Comparison of ENCODE assay signal across 35 cellular contexts in the genomic region with DNA sequence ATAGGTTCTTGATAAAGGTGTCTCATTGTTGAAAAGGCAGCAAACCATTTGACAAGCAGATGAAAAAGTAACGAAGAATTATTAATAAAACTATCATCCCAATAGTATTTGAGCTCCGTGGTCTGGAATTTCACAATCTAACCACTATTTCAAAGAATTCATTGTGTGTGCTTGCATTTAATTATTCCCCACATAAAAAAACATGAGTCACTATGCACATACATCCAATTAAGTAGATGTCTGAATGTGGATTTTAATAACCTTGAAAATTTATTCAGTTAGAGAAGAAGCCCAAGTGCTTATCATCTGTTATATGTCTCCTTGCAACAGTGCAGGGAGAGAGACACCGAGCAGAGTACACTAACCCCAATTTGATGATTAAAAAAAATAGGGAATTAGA.
DNase-seq lines count a peak whose midpoint lies in the region; ATAC-seq, FAIRE-seq and TF ChIP-seq lines count a peak whose summit lies in the region.
"Had no signal": no experiment of that assay in that cellular context is flagged by ENCODE, and none has a peak within 500 bp of the region (broad histone marks: within the 10 kb centered on the region; RNA-seq: fewer than 3 reads in every experiment).

No MANE protein-coding gene starts in this region.

- intact Hi-C loops in heart right ventricle (cut with DNase I) = no loop called here

- no peaks in the 10 kb centered on the region for H3K36me3 Mint-ChIP-seq in astrocyte (ENCODE audit: low read depth, unreplicated experiment)
- H3K36me3 Mint-ChIP-seq: activated naive CD8-positive, alpha-beta T cell treated with anti-CD3 and anti-CD28 coated beads, Interleukin-2, amount 10 ng/mL, durations not matched to agents 7 days and 5 days had no signal

- ATAC-seq in heart right ventricle = no peak
- ATAC-seq: right cardiac atrium had no signal

- DNase-seq in AG08395 (ENCODE audit: low spot score) (peak; percentile 27), HS-5 (ENCODE audit: low read depth) (peak; percentile 20), astrocyte (ENCODE audit: low read depth) (peak; percentile 70), foreskin fibroblast (peak; percentile 64 to 83), H54 (ENCODE audit: insufficient read length, low spot score) (no peak), SIG-M5 (lab: John Stamatoyannopoulos, UW) (no peak), heart right ventricle (no peak)
- DNase-seq in activated CD4-positive, alpha-beta T cell treated with anti-CD3 and anti-CD28 coated beads for 48 hours = no peak
- DNase-seq: activated CD4-positive, alpha-beta T cell treated with anti-CD3 and anti-CD28 coated beads, Interleukin-2, amount 10 ng/mL, durations not matched to agents 24 days and 14 days; activated gamma-delta T cell; activated naive CD8-positive, alpha-beta T cell treated with anti-CD3 and anti-CD28 coated beads, Interleukin-2, amount 10 ng/mL, durations not matched to agents 7 days and 5 days; activated T-cell treated with anti-CD3 and anti-CD28 coated beads, Interleukin-2, amount 50 U/mL, for 1 hour; Calu3; KG1; mesendoderm; NCI-H1436 treated with DMSO at 0.1 percent for 48 hours; NCI-H2107; NCI-H446 treated with DMSO at 0.1 percent for 48 hours; OCI-M1; right cardiac atrium; Right ventricle myocardium superior; stimulated activated CD4-positive, alpha-beta T cell treated with anti-CD3 and anti-CD28 coated beads, Interleukin-4, amount 100 ng/mL, for 1 hour; substantia nigra; T-helper 9 cell; upper lobe of left lung; WERI-Rb-1 had no signal

- H3K4me1 Mint-ChIP-seq in astrocyte (ENCODE audit: low read depth, unreplicated experiment) = peaks cover 14% of the 10 kb centered on the region
- H3K4me1 Mint-ChIP-seq: activated CD4-positive, alpha-beta T cell treated with anti-CD3 and anti-CD28 coated beads, Interleukin-2, amount 10 ng/mL, durations not matched to agents 24 days and 14 days; activated naive CD8-positive, alpha-beta T cell treated with anti-CD3 and anti-CD28 coated beads, Interleukin-2, amount 10 ng/mL, durations not matched to agents 7 days and 5 days had no signal

- 68 to 87% methylated on average over 3 of the region's 3 CpGs for WGBS in heart right ventricle, 2 donors

- no peak overlapping the region for H3K27ac Mint-ChIP-seq in astrocyte (ENCODE audit: unreplicated experiment)
- H3K27ac Mint-ChIP-seq: activated CD4-positive, alpha-beta T cell treated with anti-CD3 and anti-CD28 coated beads, Interleukin-2, amount 10 ng/mL, durations not matched to agents 24 days and 14 days; activated naive CD8-positive, alpha-beta T cell treated with anti-CD3 and anti-CD28 coated beads, Interleukin-2, amount 10 ng/mL, durations not matched to agents 7 days and 5 days; neural progenitor cell had no signal

- H3K27me3 ChIP-seq in astrocyte (ENCODE audit: insufficient read depth, low read length) = no peaks in the 10 kb centered on the region
- no peaks in the 10 kb centered on the region for H3K27me3 ChIP-seq in heart right ventricle
- H3K27me3 ChIP-seq: hepatocyte, neural progenitor cell, upper lobe of left lung had no signal

- peak overlapping the region; percentile 12 for H3K4me2 ChIP-seq in astrocyte (ENCODE audit: low read length)
- H3K4me2 ChIP-seq: hepatocyte, neural progenitor cell had no signal

- H3K27ac ChIP-seq in astrocyte (ENCODE audit: low read depth, low read length) = no peak overlapping the region
- H3K27ac ChIP-seq in heart right ventricle = no peak overlapping the region
- H3K27ac ChIP-seq: C4-2B, hepatocyte, neural progenitor cell, parathyroid adenoma, upper lobe of left lung, WERI-Rb-1 had no signal

- H3K79me2 ChIP-seq in astrocyte (ENCODE audit: insufficient read depth, low read length) = no peaks in the 10 kb centered on the region
- H3K79me2 ChIP-seq: hepatocyte, parathyroid adenoma had no signal

- no peaks in the 10 kb centered on the region for H3K27me3 Mint-ChIP-seq in astrocyte (ENCODE audit: low read depth, unreplicated experiment)
- H3K27me3 Mint-ChIP-seq: activated CD4-positive, alpha-beta T cell treated with anti-CD3 and anti-CD28 coated beads, Interleukin-2, amount 10 ng/mL, durations not matched to agents 24 days and 14 days; activated naive CD8-positive, alpha-beta T cell treated with anti-CD3 and anti-CD28 coated beads, Interleukin-2, amount 10 ng/mL, durations not matched to agents 7 days and 5 days; brain had no signal

- H4K20me1 ChIP-seq in astrocyte (ENCODE audit: insufficient read depth, low read length) = no peaks in the 10 kb centered on the region

- no peak for FAIRE-seq in astrocyte (lab: Jason Lieb, UNC)
- FAIRE-seq in H54 (lab: Jason Lieb, UNC) = no peak
- FAIRE-seq: endothelial cell of umbilical vein, frontal cortex, GM12891, HTR-8/SVneo had no signal

- H3K9me3 ChIP-seq in astrocyte (ENCODE audit: insufficient read depth, low read depth, low read length) = no peaks in the 10 kb centered on the region
- H3K9me3 ChIP-seq in heart right ventricle = no peaks in the 10 kb centered on the region
- H3K9me3 ChIP-seq: upper lobe of left lung had no signal

- no peaks in the 10 kb centered on the region for H3K36me3 ChIP-seq in astrocyte (ENCODE audit: insufficient read depth, low read length)
- H3K36me3 ChIP-seq in heart right ventricle = no peaks in the 10 kb centered on the region
- H3K36me3 ChIP-seq: neural progenitor cell, upper lobe of left lung, WERI-Rb-1 had no signal

- H3K4me3 Mint-ChIP-seq in astrocyte (ENCODE audit: unreplicated experiment) = no peak overlapping the region
- H3K4me3 Mint-ChIP-seq: activated CD4-positive, alpha-beta T cell treated with anti-CD3 and anti-CD28 coated beads, Interleukin-2, amount 10 ng/mL, durations not matched to agents 24 days and 14 days; activated naive CD8-positive, alpha-beta T cell treated with anti-CD3 and anti-CD28 coated beads, Interleukin-2, amount 10 ng/mL, durations not matched to agents 7 days and 5 days; brain; neural progenitor cell had no signal

- TF ChIP-seq POLR2A in H54 (IDR thresholded peaks at IDR 0.05; ENCODE audit: low read depth, low read length) = no peak

- no peak overlapping the region for H2AFZ ChIP-seq in astrocyte (ENCODE audit: low read depth, low read length)
- H2AFZ ChIP-seq: hepatocyte, neural progenitor cell, parathyroid adenoma had no signal

- H3K4me1 ChIP-seq in astrocyte (ENCODE audit: insufficient read depth, low read length) (peaks cover 23% of the 10 kb centered on the region), heart right ventricle (peaks cover 0 to 5% (median 0%) of the 10 kb centered on the region in 9 donors)
- H3K4me1 ChIP-seq: parathyroid adenoma, upper lobe of left lung had no signal

- H3K9ac ChIP-seq in astrocyte (ENCODE audit: low read length) = no peak overlapping the region
- H3K9ac ChIP-seq: neural progenitor cell, parathyroid adenoma had no signal

- no peak for TF ChIP-seq CTCF in astrocyte (IDR thresholded peaks at IDR 0.05; ENCODE audit: insufficient read depth, low read depth, low read length)
- no peak for TF ChIP-seq CTCF in foreskin fibroblast (IDR thresholded peaks at IDR 0.05; ENCODE audit: low read depth, low read length)
- no peak for TF ChIP-seq CTCF in heart right ventricle (IDR thresholded peaks at IDR 0.05)

- no peaks in the 10 kb centered on the region for H3K9me3 Mint-ChIP-seq in astrocyte (ENCODE audit: unreplicated experiment)
- H3K9me3 Mint-ChIP-seq: activated CD4-positive, alpha-beta T cell treated with anti-CD3 and anti-CD28 coated beads, Interleukin-2, amount 10 ng/mL, durations not matched to agents 24 days and 14 days; brain; neural progenitor cell had no signal

- no peak overlapping the region for H3K4me3 ChIP-seq in astrocyte (ENCODE audit: insufficient read depth, low read depth, low read length)
- H3K4me3 ChIP-seq in foreskin fibroblast (ENCODE audit: low read depth in 1 of 2, low read length in 2 of 2) = no peak overlapping the region
- H3K4me3 ChIP-seq in heart right ventricle = no peak overlapping the region
- H3K4me3 ChIP-seq: hepatocyte, neural progenitor cell, upper lobe of left lung had no signal

Comparison
In these comparisons a context has a peak if more than half of its experiments do, and no peak if none do; other contexts are left out.
1. DNase-seq: peak in AG08395 (single experiment), HS-5 (single experiment), astrocyte (single experiment) and foreskin fibroblast (2 of 2); none in H54 (single experiment), SIG-M5 (single experiment), heart right ventricle (0 of 2) and activated CD4-positive, alpha-beta T cell treated with anti-CD3 and anti-CD28 coated beads for 48 hours (single experiment).